8 cellular contexts compared by ENCODE assay signal in genomic region chr9:38620483-38621433, GRCh38. TPM values are rescaled to one million over a fixed set of nuclear protein-coding genes. Genes with fewer than 3 reads are reported as not detected.
DNase-seq lines count a peak whose midpoint lies in the region; ATAC-seq and TF ChIP-seq lines count a peak whose summit lies in the region.

Gene ANKRD18A, minus strand, starts transcription at chr9:38620596. Its CDS starts 311 bp downstream, at chr9:38620285.

- peaks cover 1 to 5% (median 5%) of the 10 kb centered on the region in 3 donors for H3K4me1 Mint-ChIP-seq in IgD-negative memory B cell
- peaks cover 13% of the 10 kb centered on the region for H3K4me1 Mint-ChIP-seq in activated naive CD8-positive, alpha-beta T cell (ENCODE audit: low read depth)
- H3K4me1 Mint-ChIP-seq in osteocyte (ENCODE audit: unreplicated experiment), result peaks cover 18% of the 10 kb centered on the region

- H3K27ac Mint-ChIP-seq in IgD-negative memory B cell (no peak within 1 kb of the TSS), osteocyte (ENCODE audit: unreplicated experiment) (peak within 1 kb of the TSS; percentile 90)
- H3K27ac Mint-ChIP-seq in activated naive CD8-positive, alpha-beta T cell, result peak within 1 kb of the TSS; percentile 88

- peak; percentile 94 for DNase-seq in Caki2 (ENCODE audit: low read depth)
- DNase-seq in SHP77 treated with DMSO at 0.1 percent for 48 hours (lab: John Stamatoyannopoulos, UW), result peak; percentile 37
- DNase-seq in cardiac septum (ENCODE audit: low spot score), result peak; percentile 87
- DNase-seq in osteocyte (ENCODE audit: extremely low spot score, unreplicated experiment), result peak; percentile 95
- peak; percentile 92 to 95 for DNase-seq in upper lobe of left lung

- in situ Hi-C loops in Caki2 (cut with HindIII; ENCODE audit: low pct_unique_long_range_greater_than_20kb, low sequenced_read_pairs), result no loop called here

- WGBS in upper lobe of left lung, 2 donors, result 0 to 2% methylated on average over 2 to 22 of the region's 76 CpGs

- H3K36me3 ChIP-seq in upper lobe of left lung, result no peaks in the 10 kb centered on the region

- H3K4me3 Mint-ChIP-seq in IgD-negative memory B cell (peak within 1 kb of the TSS; percentile 45 to 88 (median 79)), osteocyte (ENCODE audit: unreplicated experiment) (peak within 1 kb of the TSS; percentile 94)
- H3K4me3 Mint-ChIP-seq in activated naive CD8-positive, alpha-beta T cell, result peak within 1 kb of the TSS; percentile 91

- intact Hi-C loops in cardiac septum (cut with DNase I), result no loop called here

- ATAC-seq in GM21447 (IDR thresholded peaks at IDR 0.05; ENCODE audit: unreplicated experiment) (peak; percentile 64), upper lobe of left lung (ENCODE audit: low FRiP score in 2 of 2) (peak; percentile 88 to 97)

- no peak for TF ChIP-seq POLR2A in upper lobe of left lung (IDR thresholded peaks at IDR 0.05)

- H3K27me3 ChIP-seq in upper lobe of left lung, result peaks cover 0 to 26% (median 4%) of the 10 kb centered on the region in 4 donors

- H3K27ac ChIP-seq in upper lobe of left lung, result peak within 1 kb of the TSS; percentile 42 to 82 (median 46)

- H3K27me3 Mint-ChIP-seq in IgD-negative memory B cell (peaks cover 43% of the 10 kb centered on the region), osteocyte (ENCODE audit: unreplicated experiment) (peaks cover 13% of the 10 kb centered on the region)
- H3K27me3 Mint-ChIP-seq in activated naive CD8-positive, alpha-beta T cell, result peaks cover 26% of the 10 kb centered on the region

- peaks cover 14 to 33% (median 23%) of the 10 kb centered on the region in 4 donors for H3K4me1 ChIP-seq in upper lobe of left lung

- TF ChIP-seq CTCF in osteocyte (IDR thresholded peaks at IDR 0.05) (peak; percentile 72), upper lobe of left lung (IDR thresholded peaks at IDR 0.05) (peak; percentile 26 to 82 (median 60))

- no peaks in the 10 kb centered on the region for H3K9me3 ChIP-seq in upper lobe of left lung

- H3K4me3 ChIP-seq in upper lobe of left lung, result peak within 1 kb of the TSS; percentile 7 to 56 (median 47)

- H3K36me3 Mint-ChIP-seq in IgD-negative memory B cell (peaks cover 2% of the 10 kb centered on the region), osteocyte (ENCODE audit: unreplicated experiment) (peaks cover 7% of the 10 kb centered on the region)
- no peaks in the 10 kb centered on the region for H3K36me3 Mint-ChIP-seq in activated naive CD8-positive, alpha-beta T cell

- TF ChIP-seq EP300 in upper lobe of left lung (IDR thresholded peaks at IDR 0.05), result no peak

- peaks cover 0 to 15% (median 6%) of the 10 kb centered on the region in 3 donors for H3K9me3 Mint-ChIP-seq in IgD-negative memory B cell
- peaks cover 3% of the 10 kb centered on the region for H3K9me3 Mint-ChIP-seq in activated naive CD8-positive, alpha-beta T cell (ENCODE audit: low read depth)
- H3K9me3 Mint-ChIP-seq in osteocyte (ENCODE audit: unreplicated experiment), result peaks cover 10% of the 10 kb centered on the region

RNA-seq across cellular contexts. Expression of gene ANKRD18A, which starts in this region (rescaled TPM):
- total RNA-seq in Caki2 (2014; rRNA removed; shearing (Covaris generic); ENCODE audit: low replicate concordance), result 1.8 and 2.1 TPM in 2 replicates
- polyA plus RNA-seq in IgD-negative memory B cell, result not detected
- total RNA-seq in cardiac septum (3.0 TPM), osteocyte (14.2 and 14.6 TPM in 2 replicates), upper lobe of left lung (10 to 100 TPM in 2 of 6 donors, 1 to 10 TPM in 2, under 1 TPM in 2; 0.67 to 14.4 (median 1.8) TPM)

Comparison
In these comparisons a context has a peak if more than half of its experiments do, and no peak if none do; other contexts are left out.
1. Peak in every context shown above with its lines: DNase-seq, ATAC-seq, H3K4me3 ChIP-seq and H3K27ac ChIP-seq.
2. DNase-seq: peak in every context shown above with its lines; median percentile 95 in osteocyte; 94 in Caki2; 94 in upper lobe of left lung; 87 in cardiac septum; 37 in SHP77 treated with DMSO at 0.1 percent for 48 hours.
3. H3K27ac Mint-ChIP-seq: peak in activated naive CD8-positive, alpha-beta T cell (single experiment) and osteocyte (single experiment); none in IgD-negative memory B cell (0 of 3).